ENCODE assay signal across 1 cellular context in the genomic region with DNA sequence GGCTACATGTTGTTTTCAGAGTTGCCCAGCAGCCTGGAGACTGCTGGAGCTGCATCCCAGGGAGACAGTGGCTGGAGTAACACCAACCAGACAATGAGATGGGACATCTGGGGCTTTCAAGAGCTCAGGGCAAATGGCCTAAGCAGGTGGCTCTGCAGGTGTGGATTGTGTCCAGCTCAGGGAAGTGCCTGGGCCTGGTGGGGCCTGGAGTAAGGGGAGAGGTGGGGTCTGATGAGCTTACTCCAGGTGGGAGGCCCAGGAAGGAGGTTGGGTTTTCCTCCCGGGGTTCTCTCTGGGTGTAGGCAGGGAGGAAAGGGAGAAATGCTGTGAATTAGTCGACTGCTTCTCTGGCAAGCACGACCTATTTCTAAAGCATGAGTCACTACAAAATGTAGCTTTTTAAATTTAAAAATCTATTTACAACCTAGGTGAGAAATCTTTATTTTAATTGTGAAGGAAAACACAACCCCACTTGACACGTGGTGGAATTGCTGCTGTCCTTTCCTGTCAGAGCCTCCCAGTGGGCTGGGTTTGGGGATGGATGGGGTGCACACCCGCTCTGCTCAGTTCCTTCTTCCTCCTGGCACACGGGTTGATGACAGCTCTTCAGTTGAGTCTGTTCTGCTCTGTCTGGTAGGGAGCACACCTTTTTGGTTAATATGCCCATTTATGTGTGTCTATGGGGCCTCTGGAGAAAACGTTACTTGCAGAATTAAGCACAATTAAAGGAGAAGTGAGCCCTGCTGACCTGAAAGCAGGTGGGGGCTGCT.
TF ChIP-seq lines count a peak whose summit lies in the region.

No MANE protein-coding gene starts in this region.

TF ChIP-seq in GM12878, 131 proteins besides CTCF, POLR2A, EP300 and RAD21:
- 0 out of 2 replicates have a peak, but pooled peaks have one; percentile 16 for TF ChIP-seq SPI1 (IDR thresholded peaks at IDR 0.05; ENCODE audit: borderline replicate concordance, insufficient read depth, low read depth, low read length)
- no peak for TF ChIP-seq PKNOX1 (IDR thresholded peaks at IDR 0.05)
